In the genomic region with DNA sequence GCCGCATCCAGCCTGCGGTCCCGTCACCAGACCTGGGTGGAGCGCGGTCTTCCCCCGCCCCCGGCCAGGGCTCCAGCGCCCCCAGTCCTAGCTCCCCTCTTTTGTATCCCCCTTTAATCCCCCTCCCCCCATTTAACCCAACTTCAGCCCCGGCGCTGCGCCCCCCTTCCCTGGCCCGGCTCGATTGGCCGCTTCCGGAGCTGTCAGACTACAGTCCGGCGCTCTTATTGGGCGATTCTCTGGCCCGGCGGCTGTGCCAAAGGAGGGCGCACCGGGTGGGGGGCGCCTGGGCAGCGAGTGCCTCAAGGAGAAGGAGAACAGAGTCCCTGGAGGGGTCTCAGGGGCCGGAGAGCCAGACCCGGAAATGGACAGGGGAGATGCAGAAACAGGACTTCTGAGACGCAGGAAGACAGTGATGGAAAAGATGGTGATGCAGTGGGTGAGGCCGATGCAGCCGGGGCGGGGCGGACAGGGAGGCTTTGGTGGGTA, we compare ENCODE assay signal across 8 cellular contexts. TPM values are rescaled to one million over a fixed set of nuclear protein-coding genes. Genes with fewer than 3 reads are reported as not detected.
DNase-seq lines count a peak whose midpoint lies in the region; FAIRE-seq and TF ChIP-seq lines count a peak whose summit lies in the region.

No MANE protein-coding gene starts in this region.

- intact Hi-C loops in lower leg skin (cut with DNase I; ENCODE audit: low total_unique reads): no loop called here

- H3K4me3 ChIP-seq in bronchial epithelial cell (ENCODE audit: low read depth, low read length): peak overlapping the region; percentile 18
- H3K4me3 ChIP-seq in lower leg skin (ENCODE audit: low read depth, poor library complexity, severe bottlenecking): peak overlapping the region; percentile 28

- DNase-seq in DMS79 treated with DMSO at 0.1 percent for 48 hours (lab: John Stamatoyannopoulos, UW) (peak; percentile 28), DMS79 (lab: John Stamatoyannopoulos, UW) (no peak), bronchial epithelial cell (ENCODE audit: low read depth) (no peak), lower leg skin (ENCODE audit: low spot score in 2 of 2) (no peak), superior temporal gyrus (ENCODE audit: extremely low spot score) (peak; percentile 69), GM19238 (ENCODE audit: insufficient read length, low spot score) (no peak), HCEC 1CT (no peak), GM12892 (ENCODE audit: insufficient read length) (no peak)

- TF ChIP-seq POLR2A in lower leg skin (IDR thresholded peaks at IDR 0.05) (no peak), GM12892 (IDR thresholded peaks at IDR 0.05; ENCODE audit: low read depth, low read length) (no peak)

- peaks cover 29% of the 10 kb centered on the region for H3K27me3 ChIP-seq in bronchial epithelial cell (ENCODE audit: control insufficient read depth, insufficient read depth, low read length)

- FAIRE-seq in bronchial epithelial cell (lab: Jason Lieb, UNC): no peak
- FAIRE-seq in GM12892 (lab: Jason Lieb, UNC): no peak

- WGBS in lower leg skin, 2 donors: 5% methylated on average over 27 to 31 of the region's 31 CpGs

- no peak for TF ChIP-seq CTCF in bronchial epithelial cell (IDR thresholded peaks at IDR 0.05; ENCODE audit: insufficient read depth, low read length, severe bottlenecking)
- TF ChIP-seq CTCF in lower leg skin (IDR thresholded peaks at IDR 0.05): no peak

- H3K36me3 ChIP-seq in bronchial epithelial cell (ENCODE audit: control insufficient read depth, insufficient read depth, low read length): no peaks in the 10 kb centered on the region

RNA-seq across cellular contexts. Expression of a gene that starts 1.1 kb away (rescaled TPM):
- total RNA-seq in bronchial epithelial cell: not detected in 2 replicates
- 1 to 10 TPM in 3 of 4 donors, under 1 TPM in 1; 0.46 to 3.5 (median 1.3) TPM for total RNA-seq in lower leg skin
- 0.02 TPM for polyA plus RNA-seq in GM12892 (2012; ENCODE audit: missing spikeins)

Comparison
In these comparisons a context has a peak if more than half of its experiments do, and no peak if none do; other contexts are left out.
1. DNase-seq: peak in DMS79 treated with DMSO at 0.1 percent for 48 hours (single experiment) and superior temporal gyrus (single experiment); none in DMS79 (single experiment), bronchial epithelial cell (single experiment), lower leg skin (0 of 2), GM19238 (single experiment), HCEC 1CT (single experiment) and GM12892 (single experiment).